In genomic region chr9:114403153-114403756, GRCh38 we compare ENCODE assay signal across 21 cellular contexts. TPM values are rescaled to one million over a fixed set of nuclear protein-coding genes. Genes with fewer than 3 reads are reported as not detected.
DNase-seq lines count a peak whose midpoint lies in the region; ATAC-seq, FAIRE-seq and TF ChIP-seq lines count a peak whose summit lies in the region.
"Had no signal": no experiment of that assay in that cellular context is flagged by ENCODE, and none has a peak within 500 bp of the region (broad histone marks: within the 10 kb centered on the region; RNA-seq: fewer than 3 reads in every experiment).

No MANE protein-coding gene starts in this region.

- peak overlapping the region; percentile 60 for H3K27ac Mint-ChIP-seq in stimulated activated effector memory CD8-positive, alpha-beta T cell treated with anti-CD3 and anti-CD28 coated beads, Interleukin-12 subunit alpha, Interleukin-12 subunit beta, amount 100 ng/mL, for 72 hours
- H3K27ac Mint-ChIP-seq in activated CD4-positive, alpha-beta memory T cell treated with anti-CD3 and anti-CD28 coated beads for 36 hours = no peak overlapping the region
- H3K27ac Mint-ChIP-seq: H9 had no signal

- intact Hi-C loops in activated CD4-positive, alpha-beta memory T cell treated with anti-CD3 and anti-CD28 coated beads for 36 hours (cut with micrococcal nuclease) = no loop called here

- H3K4me1 Mint-ChIP-seq in stimulated activated effector memory CD8-positive, alpha-beta T cell treated with anti-CD3 and anti-CD28 coated beads, Interleukin-12 subunit alpha, Interleukin-12 subunit beta, amount 100 ng/mL, for 72 hours = peaks cover 6% of the 10 kb centered on the region
- peaks cover 4% of the 10 kb centered on the region for H3K4me1 Mint-ChIP-seq in activated CD4-positive, alpha-beta memory T cell treated with anti-CD3 and anti-CD28 coated beads for 36 hours (ENCODE audit: low read depth)

- FAIRE-seq in D721Med (lab: Jason Lieb, UNC) (peak; percentile 75), bronchial epithelial cell (lab: Jason Lieb, UNC) (peak; percentile 68)
- FAIRE-seq: GM12892, GM18507, HepG2 had no signal

- H3K36me3 ChIP-seq in bronchial epithelial cell (ENCODE audit: control insufficient read depth, insufficient read depth, low read length) = no peaks in the 10 kb centered on the region
- H3K36me3 ChIP-seq: BLaER1 had no signal

- H3K27me3 Mint-ChIP-seq in activated CD4-positive, alpha-beta memory T cell treated with anti-CD3 and anti-CD28 coated beads for 36 hours = no peaks in the 10 kb centered on the region
- H3K27me3 Mint-ChIP-seq: CD4-positive, alpha-beta memory T cell had no signal

- peaks cover 19% of the 10 kb centered on the region for H3K36me3 Mint-ChIP-seq in stimulated activated effector memory CD8-positive, alpha-beta T cell treated with anti-CD3 and anti-CD28 coated beads, Interleukin-12 subunit alpha, Interleukin-12 subunit beta, amount 100 ng/mL, for 72 hours
- H3K36me3 Mint-ChIP-seq in activated CD4-positive, alpha-beta memory T cell treated with anti-CD3 and anti-CD28 coated beads for 36 hours = no peaks in the 10 kb centered on the region
- H3K36me3 Mint-ChIP-seq: CD14-positive monocyte; CD4-positive, alpha-beta memory T cell had no signal

- CTCF ChIA-PET in activated CD4-positive, alpha-beta memory T cell treated with anti-CD3 and anti-CD28 coated beads for 36 hours (lab: Charles Lee) = interaction anchor here (1.2 to 13.3 kb wide), 5 partner anchors 84 to 259 kb away, joined by 3 to 329 read pairs (median 13); no protein-coding TSS in a partner anchor

- no peak for ATAC-seq in stimulated activated effector memory CD8-positive, alpha-beta T cell treated with anti-CD3 and anti-CD28 coated beads, Interleukin-12 subunit alpha, Interleukin-12 subunit beta, amount 100 ng/mL, for 72 hours
- no peak for ATAC-seq in GM18517 (IDR thresholded peaks at IDR 0.05; ENCODE audit: unreplicated experiment)
- ATAC-seq in GM18909 (IDR thresholded peaks at IDR 0.05; ENCODE audit: poor library complexity, unreplicated experiment) = no peak
- ATAC-seq: HepG2 had no signal

- DNase-seq in D721Med (ENCODE audit: insufficient read length, low spot score) = peak; percentile 79
- peak; percentile 93 for DNase-seq in NCI-H82 (lab: John Stamatoyannopoulos, UW)
- no peak for DNase-seq in bronchial epithelial cell (ENCODE audit: low read depth)
- DNase-seq in stimulated activated effector memory CD8-positive, alpha-beta T cell treated with anti-CD3 and anti-CD28 coated beads, Interleukin-12 subunit alpha, Interleukin-12 subunit beta, amount 100 ng/mL, for 72 hours (ENCODE audit: low spot score in 2 of 2) = no peak
- DNase-seq in COR-L47 (lab: John Stamatoyannopoulos, UW) = no peak
- no peak for DNase-seq in activated CD4-positive, alpha-beta memory T cell treated with anti-CD3 and anti-CD28 coated beads for 36 hours
- DNase-seq: 8988T; Calu3; CD4-positive, alpha-beta memory T cell; DMS153; DMS79; GDM1; GOT3; H9 had no signal

- H3K27me3 ChIP-seq in bronchial epithelial cell (ENCODE audit: control insufficient read depth, insufficient read depth, low read length) = no peaks in the 10 kb centered on the region
- H3K27me3 ChIP-seq: BLaER1 had no signal

- no peak overlapping the region for H3K4me3 ChIP-seq in bronchial epithelial cell (ENCODE audit: low read depth, low read length)
- H3K4me3 ChIP-seq: BLaER1 had no signal

- no peaks in the 10 kb centered on the region for H3K9me3 Mint-ChIP-seq in stimulated activated effector memory CD8-positive, alpha-beta T cell treated with anti-CD3 and anti-CD28 coated beads, Interleukin-12 subunit alpha, Interleukin-12 subunit beta, amount 100 ng/mL, for 72 hours
- H3K9me3 Mint-ChIP-seq in activated CD4-positive, alpha-beta memory T cell treated with anti-CD3 and anti-CD28 coated beads for 36 hours = no peaks in the 10 kb centered on the region
- H3K9me3 Mint-ChIP-seq: CD14-positive monocyte; CD4-positive, alpha-beta memory T cell; H9 had no signal

- no peak for TF ChIP-seq CTCF in D721Med (IDR thresholded peaks at IDR 0.05; ENCODE audit: insufficient read depth, missing control alignments)
- no peak for TF ChIP-seq CTCF in bronchial epithelial cell (IDR thresholded peaks at IDR 0.05; ENCODE audit: insufficient read depth, low read length, severe bottlenecking)

- POLR2A ChIA-PET in activated CD4-positive, alpha-beta memory T cell treated with anti-CD3 and anti-CD28 coated beads for 36 hours (lab: Charles Lee) = no interaction called here

- H3K4me3 Mint-ChIP-seq in stimulated activated effector memory CD8-positive, alpha-beta T cell treated with anti-CD3 and anti-CD28 coated beads, Interleukin-12 subunit alpha, Interleukin-12 subunit beta, amount 100 ng/mL, for 72 hours = no peak overlapping the region
- no peak overlapping the region for H3K4me3 Mint-ChIP-seq in activated CD4-positive, alpha-beta memory T cell treated with anti-CD3 and anti-CD28 coated beads for 36 hours
- H3K4me3 Mint-ChIP-seq: CD14-positive monocyte, H9 had no signal

RNA-seq across cellular contexts. Expression of gene AKNA, which starts 15.5 kb away (rescaled TPM):
- 2.6 and 3.7 TPM in 2 replicates for total RNA-seq in bronchial epithelial cell
- 100 to 1,000 TPM; 127 to 130 TPM for total RNA-seq in activated CD4-positive, alpha-beta memory T cell treated with anti-CD3 and anti-CD28 coated beads for 36 hours

Comparison
In these comparisons a context has a peak if more than half of its experiments do, and no peak if none do; other contexts are left out.
1. DNase-seq: peak in D721Med (single experiment) and NCI-H82 (single experiment); none in bronchial epithelial cell (single experiment), stimulated activated effector memory CD8-positive, alpha-beta T cell treated with anti-CD3 and anti-CD28 coated beads, Interleukin-12 subunit alpha, Interleukin-12 subunit beta, amount 100 ng/mL, for 72 hours (0 of 2), COR-L47 (single experiment) and activated CD4-positive, alpha-beta memory T cell treated with anti-CD3 and anti-CD28 coated beads for 36 hours (single experiment).
2. RNA of gene AKNA, which starts 15.5 kb away (total RNA-seq): 127 to 130 TPM in activated CD4-positive, alpha-beta memory T cell treated with anti-CD3 and anti-CD28 coated beads for 36 hours; 2.6 to 3.7 TPM in bronchial epithelial cell; every median in the first group is over 10 times any median in the second.